15 cellular contexts compared by ENCODE assay signal in genomic region chr16:20595694-20596093, GRCh38. TPM values are rescaled to one million over a fixed set of nuclear protein-coding genes. Genes with fewer than 3 reads are reported as not detected.
"Had no signal": no experiment of that assay in that cellular context is flagged by ENCODE, and none has a peak within 500 bp of the region (broad histone marks: within the 10 kb centered on the region; RNA-seq: fewer than 3 reads in every experiment).

No MANE protein-coding gene starts in this region.

RNA-seq across cellular contexts. Expression of gene ACSM2B, which starts 19.5 kb away (rescaled TPM):
- total RNA-seq: activated naive CD4-positive, alpha-beta T cell treated with anti-CD3 and anti-CD28 coated beads for 36 hours; activated naive CD4-positive, alpha-beta T cell treated with anti-CD3 and anti-CD28 coated beads, Interleukin-2, amount 50 U/mL, for 72 hours; activated naive CD8-positive, alpha-beta T cell treated with anti-CD3 and anti-CD28 coated beads for 36 hours; activated naive CD8-positive, alpha-beta T cell treated with anti-CD3 and anti-CD28 coated beads, Interleukin-2, amount 10 ng/mL, durations not matched to agents 7 days and 5 days; activated T-helper 1 cell treated with anti-CD3 and anti-CD28 coated beads, Interleukin-12 subunit alpha, Interleukin-12 subunit beta, Interleukin-2, Interleukin-4 antibody, amounts not matched to agents 30 ng/mL and 10 ng/mL and 1 ng/mL, durations not matched to agents 14 hours and 24 hours and 36 hours; activated T-helper 17 cell treated with anti-CD3 and anti-CD28 coated beads, Interleukin-2, amount 50 U/mL, for 72 hours; aorta; ascending aorta; astrocyte; breast epithelium; bronchial epithelial cell; cardiac muscle cell; cardiac septum; cerebellum; chondrocyte had no signal
- polyA plus RNA-seq: aorta, cardiac muscle cell had no signal
